Comparison of ENCODE assay signal across 1 cellular context in the genomic region with DNA sequence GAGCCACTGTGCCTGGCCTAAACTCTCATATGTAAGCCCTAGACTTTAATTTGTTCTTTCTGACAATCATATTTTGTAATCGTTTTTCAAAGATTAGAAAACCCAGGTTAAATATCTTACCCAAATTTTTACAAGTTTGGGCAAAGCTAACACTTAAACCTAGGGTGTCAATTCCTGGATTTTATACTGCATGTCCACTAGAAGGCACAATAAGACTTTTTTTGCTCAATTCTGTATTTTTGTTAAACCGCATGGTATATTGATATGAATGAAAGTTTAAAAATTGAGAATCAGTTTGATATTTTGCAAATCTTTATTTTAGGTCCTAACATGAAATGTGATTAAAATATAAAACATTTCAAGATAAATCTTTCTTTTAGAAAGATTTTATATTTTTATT.
TF ChIP-seq lines count a peak whose summit lies in the region.

No MANE protein-coding gene starts in this region.

TF ChIP-seq in HepG2, 621 proteins besides CTCF, POLR2A, EP300 and RAD21:
- TF ChIP-seq ZNF562 (CRISPR knock-in tag; IDR thresholded peaks at IDR 0.05; ENCODE audit: borderline replicate concordance) = no peak
- TF ChIP-seq, protein P1, sequence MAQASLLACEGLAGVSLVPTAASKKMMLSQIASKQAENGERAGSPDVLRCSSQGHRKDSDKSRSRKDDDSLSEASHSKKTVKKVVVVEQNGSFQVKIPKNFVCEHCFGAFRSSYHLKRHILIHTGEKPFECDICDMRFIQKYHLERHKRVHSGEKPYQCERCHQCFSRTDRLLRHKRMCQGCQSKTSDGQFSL (CRISPR knock-in tag; IDR thresholded peaks at IDR 0.05) = no peak
- TF ChIP-seq TCF7 (IDR thresholded peaks at IDR 0.05; ENCODE audit: low read depth) = no peak
- TF ChIP-seq CHD2 (IDR thresholded peaks at IDR 0.05; ENCODE audit: low read depth, low read length) = no peak
- TF ChIP-seq RFXAP (CRISPR knock-in tag; IDR thresholded peaks at IDR 0.05; ENCODE audit: borderline replicate concordance) = no peak
- no peak for TF ChIP-seq NFATC3 (CRISPR knock-in tag; IDR thresholded peaks at IDR 0.05)
- no peak for TF ChIP-seq FOXM1 (CRISPR knock-in tag; IDR thresholded peaks at IDR 0.05)
- TF ChIP-seq STAG1 (CRISPR knock-in tag; IDR thresholded peaks at IDR 0.05) = peak; percentile 79
- no peak for TF ChIP-seq PHF8 (CRISPR knock-in tag; IDR thresholded peaks at IDR 0.05)
- TF ChIP-seq ARNTL (CRISPR knock-in tag; IDR thresholded peaks at IDR 0.05) = no peak
- TF ChIP-seq KLF6 (CRISPR knock-in tag; IDR thresholded peaks at IDR 0.05) = no peak
- TF ChIP-seq, protein P2, sequence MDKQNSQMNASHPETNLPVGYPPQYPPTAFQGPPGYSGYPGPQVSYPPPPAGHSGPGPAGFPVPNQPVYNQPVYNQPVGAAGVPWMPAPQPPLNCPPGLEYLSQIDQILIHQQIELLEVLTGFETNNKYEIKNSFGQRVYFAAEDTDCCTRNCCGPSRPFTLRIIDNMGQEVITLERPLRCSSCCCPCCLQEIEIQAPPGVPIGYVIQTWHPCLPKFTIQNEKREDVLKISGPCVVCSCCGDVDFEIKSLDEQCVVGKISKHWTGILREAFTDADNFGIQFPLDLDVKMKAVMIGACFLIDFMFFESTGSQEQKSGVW (CRISPR knock-in tag; IDR thresholded peaks at IDR 0.05; ENCODE audit: borderline replicate concordance) = no peak
- no peak for TF ChIP-seq ZFYVE20 (CRISPR knock-in tag; IDR thresholded peaks at IDR 0.05; ENCODE audit: borderline replicate concordance, low read depth)
- peak; percentile 37; the same call in 1 of the 2 replicates for TF ChIP-seq SMC3 (IDR thresholded peaks at IDR 0.05; ENCODE audit: low read length)
- TF ChIP-seq CHD4 (IDR thresholded peaks at IDR 0.05; ENCODE audit: borderline replicate concordance, low read length) = no peak
- TF ChIP-seq ZBTB7B (CRISPR knock-in tag; IDR thresholded peaks at IDR 0.05) = no peak
- no peak for TF ChIP-seq TMF1 (CRISPR knock-in tag; IDR thresholded peaks at IDR 0.05; ENCODE audit: low read depth)
TF ChIP-seq in HepG2: peak in this region for 2.
